ENCODE assay signal across 9 cellular contexts in the genomic region with DNA sequence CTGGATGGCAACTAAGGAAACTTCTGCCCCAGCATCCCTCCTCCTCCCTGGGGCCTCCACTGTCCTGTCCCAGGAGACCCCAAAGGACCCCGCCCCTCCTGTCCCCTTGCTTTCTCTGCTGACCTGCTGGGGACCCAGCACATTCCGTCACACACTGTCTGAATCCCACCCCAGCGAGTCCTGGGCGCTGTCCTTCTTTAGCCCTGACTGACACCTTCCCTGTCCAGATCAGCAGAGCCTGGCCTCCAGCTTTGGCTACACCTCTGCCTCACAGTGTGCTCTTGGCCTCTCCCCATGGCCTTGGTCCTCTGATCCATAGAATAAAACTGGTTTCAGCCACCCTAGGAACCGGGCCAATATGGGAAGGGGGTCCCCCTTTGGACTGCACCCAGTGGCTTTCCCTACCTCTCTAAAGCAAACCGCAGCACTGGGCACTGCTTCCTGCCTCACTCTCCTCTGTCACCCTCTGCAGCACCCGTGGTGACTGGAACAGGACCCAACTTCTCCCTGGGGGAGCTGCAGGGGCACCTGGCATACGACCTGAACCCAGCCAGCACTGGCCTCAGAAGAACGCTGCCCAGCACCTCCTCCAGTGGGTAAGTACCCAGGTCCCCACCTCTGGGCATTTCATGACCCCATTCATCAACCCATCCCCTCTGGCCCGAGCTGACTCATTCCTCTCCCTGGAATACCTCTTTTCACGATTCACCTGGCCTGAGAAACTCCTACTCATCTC. TPM values are rescaled to one million over a fixed set of nuclear protein-coding genes. Genes with fewer than 3 reads are reported as not detected.
DNase-seq lines count a peak whose midpoint lies in the region; ATAC-seq and TF ChIP-seq lines count a peak whose summit lies in the region.
"Had no signal": no experiment of that assay in that cellular context is flagged by ENCODE, and none has a peak within 500 bp of the region (broad histone marks: within the 10 kb centered on the region; RNA-seq: fewer than 3 reads in every experiment).

No MANE protein-coding gene starts in this region.

- no peaks in the 10 kb centered on the region for H3K9me2 ChIP-seq in SU-DHL-6 (replicated peaks; ENCODE audit: insufficient read depth, low read length)

- H3K36me3 Mint-ChIP-seq in glutamatergic neuron (ENCODE audit: unreplicated experiment), result no peaks in the 10 kb centered on the region

- H2AFZ ChIP-seq in SU-DHL-6 (ENCODE audit: low read depth, low read length, severe bottlenecking), result peak overlapping the region; percentile 93

- H3K27ac ChIP-seq in SU-DHL-6 (ENCODE audit: low read depth, low read length), result no peak overlapping the region

- intact Hi-C loops in sciatic nerve (cut with DNase I), result no loop called here

- DNase-seq in GM12865 (ENCODE audit: low read depth), result no peak
- DNase-seq in glutamatergic neuron, result no peak
- no peak for DNase-seq in sciatic nerve (ENCODE audit: low spot score)

- peak overlapping the region; percentile 76 for H3K4me3 ChIP-seq in GM12865 (ENCODE audit: low read depth, low read length)
- peak overlapping the region; percentile 67 for H3K4me3 ChIP-seq in SU-DHL-6 (ENCODE audit: insufficient read depth, low read length, poor library complexity, severe bottlenecking)
- H3K4me3 ChIP-seq in skeletal muscle satellite cell (ENCODE audit: low read length), result no peak overlapping the region

- H3K4me2 ChIP-seq in SU-DHL-6 (ENCODE audit: low read depth, low read length, poor library complexity, severe bottlenecking) (peak overlapping the region; percentile 94), skeletal muscle satellite cell (ENCODE audit: low read length) (peak overlapping the region; percentile 72)

- H3K27me3 ChIP-seq in SU-DHL-6 (ENCODE audit: low read length) (no peaks in the 10 kb centered on the region), skeletal muscle satellite cell (ENCODE audit: control insufficient read depth, insufficient read depth, low read length) (no peaks in the 10 kb centered on the region)

- H3K79me2 ChIP-seq in SU-DHL-6 (ENCODE audit: insufficient read depth, low read length), result no peaks in the 10 kb centered on the region

- H3K4me3 Mint-ChIP-seq in glutamatergic neuron (ENCODE audit: unreplicated experiment), result peak overlapping the region; percentile 97

- H4K20me1 ChIP-seq in SU-DHL-6 (ENCODE audit: low read depth, low read length), result no peaks in the 10 kb centered on the region

- H3K9ac ChIP-seq in SU-DHL-6 (ENCODE audit: low read length), result peak overlapping the region; percentile 95
- H3K9ac ChIP-seq in skeletal muscle satellite cell (ENCODE audit: low read depth, low read length), result no peak overlapping the region

- H3K9me3 ChIP-seq in SU-DHL-6 (ENCODE audit: insufficient read depth, low read length), result no peaks in the 10 kb centered on the region
- no peaks in the 10 kb centered on the region for H3K9me3 ChIP-seq in skeletal muscle satellite cell (replicated peaks; ENCODE audit: low read length)

- ATAC-seq in GM18519 (IDR thresholded peaks at IDR 0.05; ENCODE audit: low FRiP score, unreplicated experiment) (no peak), sciatic nerve (no peak), HG02981 (IDR thresholded peaks at IDR 0.05; ENCODE audit: unreplicated experiment) (no peak), GM21367 (IDR thresholded peaks at IDR 0.05; ENCODE audit: unreplicated experiment) (no peak)

- H3K36me3 ChIP-seq in SU-DHL-6 (ENCODE audit: low read length) (no peaks in the 10 kb centered on the region), skeletal muscle satellite cell (ENCODE audit: insufficient read depth, low read length) (peaks cover 53% of the 10 kb centered on the region)

- no peak for TF ChIP-seq CTCF in GM12865 (IDR thresholded peaks at IDR 0.05; ENCODE audit: insufficient read depth, low read depth, low read length, missing control alignments)
- TF ChIP-seq CTCF in SU-DHL-6 (IDR thresholded peaks at IDR 0.05; ENCODE audit: insufficient read depth, low read length, poor library complexity, severe bottlenecking), result no peak
- no peak for TF ChIP-seq CTCF in glutamatergic neuron (IDR thresholded peaks at IDR 0.05; ENCODE audit: partially characterized antibody, unreplicated experiment)

- peak overlapping the region; percentile 99 for H3K27ac Mint-ChIP-seq in glutamatergic neuron (ENCODE audit: unreplicated experiment)

- H3F3A ChIP-seq in SU-DHL-6 (ENCODE audit: insufficient read depth), result no peaks in the 10 kb centered on the region

- peaks cover 6% of the 10 kb centered on the region for H3K9me3 Mint-ChIP-seq in glutamatergic neuron (ENCODE audit: unreplicated experiment)

- H3K4me1 ChIP-seq in skeletal muscle satellite cell (ENCODE audit: control insufficient read depth, insufficient read depth, low read length), result peaks cover 26% of the 10 kb centered on the region

- no peaks in the 10 kb centered on the region for H3K4me1 Mint-ChIP-seq in glutamatergic neuron (ENCODE audit: low read depth, unreplicated experiment)

- H3K27me3 Mint-ChIP-seq in glutamatergic neuron (ENCODE audit: unreplicated experiment), result peaks cover 5% of the 10 kb centered on the region

RNA-seq across cellular contexts. Expression of a gene that starts 46.4 kb away (rescaled TPM):
- total RNA-seq in glutamatergic neuron (ENCODE audit: unreplicated experiment) (not detected), sciatic nerve (not detected)
- total RNA-seq in skeletal muscle satellite cell (2012; rRNA removed), result not detected in 2 replicates
- total RNA-seq: posterior vena cava had no signal

RNA-seq across cellular contexts. Expression of a gene that starts 49.3 kb away (rescaled TPM):
- total RNA-seq in glutamatergic neuron (ENCODE audit: unreplicated experiment) (not detected), sciatic nerve (not detected)
- total RNA-seq in skeletal muscle satellite cell (2012; rRNA removed), result not detected in 2 replicates
- total RNA-seq: posterior vena cava had no signal
